ENCODE assay signal across 8 cellular contexts in genomic region chr13:71865858-71866172, GRCh38. TPM values are rescaled to one million over a fixed set of nuclear protein-coding genes. Genes with fewer than 3 reads are reported as not detected.
A peak's percentile ranks its signal among the peaks of the same experiment; 100 is the strongest.
DNase-seq lines count a peak whose midpoint lies in the region; ATAC-seq and TF ChIP-seq lines count a peak whose summit lies in the region.

No MANE protein-coding gene starts in this region.

- ATAC-seq in HG03097 (IDR thresholded peaks at IDR 0.05; ENCODE audit: low FRiP score, unreplicated experiment): no peak

- TF ChIP-seq POLR2A in lower leg skin (IDR thresholded peaks at IDR 0.05): no peak
- TF ChIP-seq POLR2A in uterus (IDR thresholded peaks at IDR 0.05): no peak

- H3K27ac ChIP-seq in HL-60 (replicated peaks) (peak overlapping the region; percentile 96), brain microvascular endothelial cell (no peak overlapping the region), uterus (peak overlapping the region; percentile 66 to 79)

- intact Hi-C loops in CD14-positive monocyte (cut with micrococcal nuclease): loop anchor here in 1 of 2 donors (10.0 kb wide), 1 partner anchor 571 kb away; no protein-coding TSS in a partner anchor
- intact Hi-C loops in lower leg skin (cut with DNase I; ENCODE audit: low total_unique reads): no loop called here
- intact Hi-C loops in uterus (cut with DNase I; ENCODE audit: low total_unique reads): no loop called here

- no peak overlapping the region for H3K27ac Mint-ChIP-seq in CD14-positive monocyte

- H3K4me1 ChIP-seq in uterus: no peaks in the 10 kb centered on the region

- H3K4me3 Mint-ChIP-seq in CD14-positive monocyte: peak overlapping the region; percentile 100

- H3K36me3 ChIP-seq in brain microvascular endothelial cell (replicated peaks) (no peaks in the 10 kb centered on the region), uterus (no peaks in the 10 kb centered on the region)

- H3K9me3 ChIP-seq in uterus: no peaks in the 10 kb centered on the region

- H3K9me3 Mint-ChIP-seq in CD14-positive monocyte: peaks cover 0 to 2% (median 0%) of the 10 kb centered on the region in 7 donors

- DNase-seq in CD14-positive monocyte (ENCODE audit: low spot score) (peak; percentile 44), HL-60 (ENCODE audit: low read depth in 1 of 2, low spot score in 1 of 2) (peak in 1 of 2 experiments; percentile 44), brain microvascular endothelial cell (no peak), lower leg skin (ENCODE audit: low spot score in 2 of 2) (no peak), uterus (peak; percentile 12 to 14), kidney glomerular epithelial cell (lab: John Stamatoyannopoulos, UW) (no peak), midbrain (lab: John Stamatoyannopoulos, UW) (no peak)

- WGBS in lower leg skin, 2 donors: 0 to 2% methylated on average over 17 to 18 of the region's 18 CpGs

- H3K27me3 ChIP-seq in HL-60 (ENCODE audit: insufficient read depth, poor library complexity, severe bottlenecking) (no peaks in the 10 kb centered on the region), brain microvascular endothelial cell (replicated peaks) (peaks cover 22% of the 10 kb centered on the region), uterus (peaks cover 0 to 8% of the 10 kb centered on the region in 2 donors)

- peaks cover 0 to 2% of the 10 kb centered on the region in 2 donors for H3K36me3 Mint-ChIP-seq in CD14-positive monocyte

- peaks cover 12 to 23% (median 23%) of the 10 kb centered on the region in 3 donors for H3K27me3 Mint-ChIP-seq in CD14-positive monocyte (ENCODE audit: low read depth in 3 of 3)

- in situ Hi-C loops in brain microvascular endothelial cell (cut with HindIII; ENCODE audit: low pct_ligation_motif_present, low sequenced_read_pairs): no loop called here

- H3K4me3 ChIP-seq in HL-60 (replicated peaks; ENCODE audit: insufficient read depth, low read length) (peak overlapping the region; percentile 87), brain microvascular endothelial cell (ENCODE audit: low read depth, low read length) (peak overlapping the region; percentile 61), lower leg skin (ENCODE audit: low read depth, poor library complexity, severe bottlenecking) (peak overlapping the region; percentile 35), uterus (peak overlapping the region; percentile 45 to 48)

- TF ChIP-seq CTCF in CD14-positive monocyte (IDR thresholded peaks at IDR 0.05) (no peak), HL-60 (IDR thresholded peaks at IDR 0.05; ENCODE audit: insufficient read depth, low read length) (no peak), brain microvascular endothelial cell (IDR thresholded peaks at IDR 0.05; ENCODE audit: low read depth, low read length, missing control alignments) (no peak), lower leg skin (IDR thresholded peaks at IDR 0.05) (no peak), uterus (IDR thresholded peaks at IDR 0.05) (no peak)

- H3K4me1 Mint-ChIP-seq in CD14-positive monocyte: peaks cover 44% of the 10 kb centered on the region

RNA-seq across cellular contexts. Expression of gene DACH1, which starts 1.2 kb away (rescaled TPM):
- polyA plus RNA-seq in CD14-positive monocyte: under 1 TPM; 0.03 to 0.26 TPM
- 1 to 10 TPM in 3 of 4 donors, under 1 TPM in 1; 0.38 to 5.8 (median 2.5) TPM for total RNA-seq in lower leg skin
- total RNA-seq in uterus: 10 to 100 TPM in 1 of 4 donors, 1 to 10 TPM in 3; 1.5 to 55.1 (median 4.7) TPM

Comparison
In these comparisons a context has a peak if more than half of its experiments do, and no peak if none do; other contexts are left out.
1. DNase-seq: peak in CD14-positive monocyte (single experiment) and uterus (2 of 2); none in brain microvascular endothelial cell (single experiment), lower leg skin (0 of 2), kidney glomerular epithelial cell (single experiment) and midbrain (single experiment).
2. H3K4me3 ChIP-seq: peak in every context shown above with its lines; median percentile 87 in HL-60; 61 in brain microvascular endothelial cell; 46 in uterus; 35 in lower leg skin.